9 cellular contexts compared by ENCODE assay signal in the genomic region with DNA sequence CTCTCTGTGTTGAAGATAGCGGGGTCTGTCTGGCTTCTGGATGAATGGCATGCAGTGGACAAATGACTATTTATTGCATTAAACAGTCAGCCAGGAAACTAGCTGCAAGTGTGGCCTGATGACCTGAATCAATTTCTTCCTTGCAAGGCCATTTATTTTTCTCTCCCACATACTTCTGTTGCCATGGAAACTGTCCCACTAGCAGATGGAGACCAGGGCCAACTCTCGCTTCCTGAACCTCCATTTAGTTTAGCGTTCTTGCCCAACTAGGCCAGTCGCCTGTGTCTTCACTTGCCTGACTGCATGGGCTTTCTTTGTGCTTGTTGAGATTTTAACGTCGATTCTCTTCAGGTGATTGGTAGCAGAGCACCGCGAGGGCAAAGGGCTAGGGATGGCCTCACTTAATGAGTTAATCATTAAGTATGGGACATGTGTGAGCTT. TPM values are rescaled to one million over a fixed set of nuclear protein-coding genes. Genes with fewer than 3 reads are reported as not detected.
DNase-seq lines count a peak whose midpoint lies in the region; ATAC-seq and TF ChIP-seq lines count a peak whose summit lies in the region.
"Had no signal": no experiment of that assay in that cellular context is flagged by ENCODE, and none has a peak within 500 bp of the region (broad histone marks: within the 10 kb centered on the region; RNA-seq: fewer than 3 reads in every experiment).

No MANE protein-coding gene starts in this region.

- H3K4me3 Mint-ChIP-seq in nephron = peak overlapping the region; percentile 8 to 45 (median 32)
- H3K4me3 Mint-ChIP-seq in naive thymus-derived CD4-positive, alpha-beta T cell = no peak overlapping the region

- H3K36me3 ChIP-seq in vagina = no peaks in the 10 kb centered on the region
- H3K36me3 ChIP-seq in naive thymus-derived CD4-positive, alpha-beta T cell (ENCODE audit: control insufficient read depth in 2 of 3, insufficient read depth in 3 of 3, low read length in 3 of 3) = no peaks in the 10 kb centered on the region

- H3K27ac Mint-ChIP-seq in nephron = peak overlapping the region; percentile 93 to 97 (median 95)
- no peak overlapping the region for H3K27ac Mint-ChIP-seq in activated naive CD4-positive, alpha-beta T cell treated with anti-CD3 and anti-CD28 coated beads, Interleukin-2, amount 50 U/mL, for 72 hours
- H3K27ac Mint-ChIP-seq in naive thymus-derived CD4-positive, alpha-beta T cell = no peak overlapping the region

- no peak for TF ChIP-seq POLR2A in vagina (IDR thresholded peaks at IDR 0.05)

- H3K27me3 Mint-ChIP-seq in nephron (ENCODE audit: low read depth) = no peaks in the 10 kb centered on the region
- peaks cover 0 to 18% (median 14%) of the 10 kb centered on the region in 5 donors for H3K27me3 Mint-ChIP-seq in naive thymus-derived CD4-positive, alpha-beta T cell

- H3K4me3 ChIP-seq in fibroblast of the aortic adventitia (ENCODE audit: low read depth, low read length) (no peak overlapping the region), vagina (no peak overlapping the region)
- no peak overlapping the region for H3K4me3 ChIP-seq in naive thymus-derived CD4-positive, alpha-beta T cell (ENCODE audit: low read length)

- H3K27me3 ChIP-seq in vagina = no peaks in the 10 kb centered on the region
- H3K27me3 ChIP-seq in naive thymus-derived CD4-positive, alpha-beta T cell (ENCODE audit: control insufficient read depth in 2 of 2, insufficient read depth in 2 of 2, low read length in 2 of 2) = no peaks in the 10 kb centered on the region

- H3K9me3 ChIP-seq in vagina = no peaks in the 10 kb centered on the region
- H3K9me3 ChIP-seq in naive thymus-derived CD4-positive, alpha-beta T cell (ENCODE audit: control insufficient read depth in 2 of 3, low read length in 3 of 3) = no peaks in the 10 kb centered on the region

- CTCF ChIA-PET in naive thymus-derived CD4-positive, alpha-beta T cell (lab: Charles Lee) = no interaction called here

- H3K9me3 Mint-ChIP-seq in nephron = no peaks in the 10 kb centered on the region
- no peaks in the 10 kb centered on the region for H3K9me3 Mint-ChIP-seq in activated naive CD4-positive, alpha-beta T cell treated with anti-CD3 and anti-CD28 coated beads, Interleukin-2, amount 50 U/mL, for 72 hours
- peaks cover 0 to 2% (median 0%) of the 10 kb centered on the region in 11 donors for H3K9me3 Mint-ChIP-seq in naive thymus-derived CD4-positive, alpha-beta T cell

- TF ChIP-seq CTCF in fibroblast of the aortic adventitia (IDR thresholded peaks at IDR 0.05; ENCODE audit: insufficient read depth, low read length) (no peak), nephron (IDR thresholded peaks at IDR 0.05; ENCODE audit: unreplicated experiment in 3 of 3) (no peak), vagina (IDR thresholded peaks at IDR 0.05) (no peak)

- ATAC-seq in activated naive CD4-positive, alpha-beta T cell treated with anti-CD3 and anti-CD28 coated beads, Interleukin-2, amount 50 U/mL, for 72 hours = no peak
- ATAC-seq in naive thymus-derived CD4-positive, alpha-beta T cell = no peak

- intact Hi-C loops in vagina (cut with DNase I) = no loop called here
- intact Hi-C loops in naive thymus-derived CD4-positive, alpha-beta T cell (cut with micrococcal nuclease) = no loop called here

- peak overlapping the region; percentile 45 for H3K27ac ChIP-seq in vagina
- no peak overlapping the region for H3K27ac ChIP-seq in naive thymus-derived CD4-positive, alpha-beta T cell (ENCODE audit: low read depth, low read length)

- H3K4me1 ChIP-seq in vagina = peaks cover 66% of the 10 kb centered on the region
- no peaks in the 10 kb centered on the region for H3K4me1 ChIP-seq in naive thymus-derived CD4-positive, alpha-beta T cell (ENCODE audit: control insufficient read depth in 2 of 2, insufficient read depth in 2 of 2, low read length in 2 of 2)

- peaks cover 74% of the 10 kb centered on the region for H3K4me1 Mint-ChIP-seq in nephron
- no peaks in the 10 kb centered on the region for H3K4me1 Mint-ChIP-seq in naive thymus-derived CD4-positive, alpha-beta T cell

- DNase-seq in NCI-H524 (lab: John Stamatoyannopoulos, UW) (peak; percentile 53 to 60), NCI-H524 treated with DMSO at 0.1 percent for 48 hours (lab: John Stamatoyannopoulos, UW) (no peak), fibroblast of the aortic adventitia (ENCODE audit: low read depth) (peak; percentile 72), vagina (ENCODE audit: extremely low spot score in 2 of 2) (no peak), iPS-NIHi7 (ENCODE audit: extremely low spot score) (no peak)
- no peak for DNase-seq in activated naive CD4-positive, alpha-beta T cell treated with anti-CD3 and anti-CD28 coated beads, Interleukin-2, amount 50 U/mL, for 72 hours (ENCODE audit: low spot score in 2 of 2)
- DNase-seq in naive thymus-derived CD4-positive, alpha-beta T cell = no peak
- DNase-seq: stimulated activated CD4-positive, alpha-beta T cell treated with anti-CD3 and anti-CD28 coated beads, Interleukin-4, amount 100 ng/mL, for 1 hour had no signal

- peaks cover 10% of the 10 kb centered on the region for H3K36me3 Mint-ChIP-seq in nephron (ENCODE audit: low read depth)
- no peaks in the 10 kb centered on the region for H3K36me3 Mint-ChIP-seq in activated naive CD4-positive, alpha-beta T cell treated with anti-CD3 and anti-CD28 coated beads, Interleukin-2, amount 50 U/mL, for 72 hours
- no peaks in the 10 kb centered on the region for H3K36me3 Mint-ChIP-seq in naive thymus-derived CD4-positive, alpha-beta T cell

- POLR2A ChIA-PET in naive thymus-derived CD4-positive, alpha-beta T cell (lab: Charles Lee) = no interaction called here

RNA-seq across cellular contexts. Expression of gene LMCD1, which starts 27.6 kb away (rescaled TPM):
- total RNA-seq in fibroblast of the aortic adventitia (ENCODE audit: low replicate concordance) (22.4 and 30.3 TPM in 2 replicates), vagina (78.3 TPM)
- 1 to 10 TPM; 1.3 to 2.5 TPM for total RNA-seq in activated naive CD4-positive, alpha-beta T cell treated with anti-CD3 and anti-CD28 coated beads, Interleukin-2, amount 50 U/mL, for 72 hours
- total RNA-seq in naive thymus-derived CD4-positive, alpha-beta T cell = under 1 TPM in 1 of 5 experiments, not detected in 4; 0.56 TPM
- polyA plus RNA-seq in naive thymus-derived CD4-positive, alpha-beta T cell = not detected

Comparison
In these comparisons a context has a peak if more than half of its experiments do, and no peak if none do; other contexts are left out.
1. DNase-seq: peak in NCI-H524 (2 of 2) and fibroblast of the aortic adventitia (single experiment); none in NCI-H524 treated with DMSO at 0.1 percent for 48 hours (single experiment), vagina (0 of 2), iPS-NIHi7 (single experiment), activated naive CD4-positive, alpha-beta T cell treated with anti-CD3 and anti-CD28 coated beads, Interleukin-2, amount 50 U/mL, for 72 hours (0 of 2) and naive thymus-derived CD4-positive, alpha-beta T cell (0 of 9).
2. H3K27ac Mint-ChIP-seq: peak in nephron (3 of 3); none in activated naive CD4-positive, alpha-beta T cell treated with anti-CD3 and anti-CD28 coated beads, Interleukin-2, amount 50 U/mL, for 72 hours (0 of 2) and naive thymus-derived CD4-positive, alpha-beta T cell (0 of 9).
3. H3K4me3 Mint-ChIP-seq: peak in nephron (3 of 3); none in naive thymus-derived CD4-positive, alpha-beta T cell (0 of 10).